Comparison of ENCODE assay signal across 8 cellular contexts in genomic region chr1:154272217-154272998, GRCh38. TPM values are rescaled to one million over a fixed set of nuclear protein-coding genes. Genes with fewer than 3 reads are reported as not detected.
DNase-seq lines count a peak whose midpoint lies in the region; ATAC-seq lines count a peak whose summit lies in the region.

TSS of gene HAX1 (plus strand) at chr1:154272629. CDS start at chr1:154272724, 95 bp downstream.

- no peaks in the 10 kb centered on the region for H3K27me3 Mint-ChIP-seq in activated T-helper 17 cell treated with anti-CD3 and anti-CD28 coated beads, Interleukin-2, amount 50 U/mL, for 72 hours
- H3K27me3 Mint-ChIP-seq in natural killer cell treated with Interleukin-12 subunit alpha and Interleukin-12 subunit beta and Interleukin-15 and Interleukin-18, amount 100 ng/mL, for 72 hours = no peaks in the 10 kb centered on the region
- H3K27me3 Mint-ChIP-seq in stimulated activated naive CD8-positive, alpha-beta T cell treated with anti-CD3 and anti-CD28 coated beads, Interleukin-15, Interleukin-2, amounts not matched to agents 100 ng/mL and 50 ng/mL, for 24 hours = no peaks in the 10 kb centered on the region

- H3F3A ChIP-seq in GM23248 (ENCODE audit: insufficient read depth) = peaks cover 19% of the 10 kb centered on the region

- no peaks in the 10 kb centered on the region for H3K9me3 Mint-ChIP-seq in activated T-helper 17 cell treated with anti-CD3 and anti-CD28 coated beads, Interleukin-2, amount 50 U/mL, for 72 hours
- no peaks in the 10 kb centered on the region for H3K9me3 Mint-ChIP-seq in natural killer cell treated with Interleukin-12 subunit alpha and Interleukin-12 subunit beta and Interleukin-15 and Interleukin-18, amount 100 ng/mL, for 72 hours
- no peaks in the 10 kb centered on the region for H3K9me3 Mint-ChIP-seq in stimulated activated naive CD8-positive, alpha-beta T cell treated with anti-CD3 and anti-CD28 coated beads, Interleukin-15, Interleukin-2, amounts not matched to agents 100 ng/mL and 50 ng/mL, for 24 hours

- peak within 1 kb of the TSS; percentile 98 for H3K4me3 Mint-ChIP-seq in activated T-helper 17 cell treated with anti-CD3 and anti-CD28 coated beads, Interleukin-2, amount 50 U/mL, for 72 hours
- peak within 1 kb of the TSS; percentile 98 for H3K4me3 Mint-ChIP-seq in natural killer cell treated with Interleukin-12 subunit alpha and Interleukin-12 subunit beta and Interleukin-15 and Interleukin-18, amount 100 ng/mL, for 72 hours
- peak within 1 kb of the TSS; percentile 97 for H3K4me3 Mint-ChIP-seq in stimulated activated naive CD8-positive, alpha-beta T cell treated with anti-CD3 and anti-CD28 coated beads, Interleukin-15, Interleukin-2, amounts not matched to agents 100 ng/mL and 50 ng/mL, for 24 hours

- H3K9ac ChIP-seq in GM23248 = peak within 1 kb of the TSS; percentile 93

- peaks cover 14% of the 10 kb centered on the region; the same call in 1 of the 2 replicates for H3K36me3 ChIP-seq in GM23248 (ENCODE audit: low read depth)

- peak; percentile 94 for ATAC-seq in activated T-helper 17 cell treated with anti-CD3 and anti-CD28 coated beads, Interleukin-2, amount 50 U/mL, for 72 hours (replicated peaks)
- peak; percentile 96 to 97 for ATAC-seq in natural killer cell treated with Interleukin-12 subunit alpha and Interleukin-12 subunit beta and Interleukin-15 and Interleukin-18, amount 100 ng/mL, for 72 hours

- peaks cover 88% of the 10 kb centered on the region for H3K36me3 Mint-ChIP-seq in activated T-helper 17 cell treated with anti-CD3 and anti-CD28 coated beads, Interleukin-2, amount 50 U/mL, for 72 hours (ENCODE audit: low read depth)
- H3K36me3 Mint-ChIP-seq in natural killer cell treated with Interleukin-12 subunit alpha and Interleukin-12 subunit beta and Interleukin-15 and Interleukin-18, amount 100 ng/mL, for 72 hours = peaks cover 18% of the 10 kb centered on the region
- peaks cover 60% of the 10 kb centered on the region for H3K36me3 Mint-ChIP-seq in stimulated activated naive CD8-positive, alpha-beta T cell treated with anti-CD3 and anti-CD28 coated beads, Interleukin-15, Interleukin-2, amounts not matched to agents 100 ng/mL and 50 ng/mL, for 24 hours (ENCODE audit: low read depth)

- H3K27me3 ChIP-seq in GM23248 (replicated peaks; ENCODE audit: insufficient read depth) = no peaks in the 10 kb centered on the region

- no peaks in the 10 kb centered on the region for H3K9me3 ChIP-seq in GM23248 (ENCODE audit: low read depth)

- peak; percentile 97 for DNase-seq in EH (ENCODE audit: low read depth)
- DNase-seq in GM23248 = peak; percentile 96
- peak; percentile 96 for DNase-seq in LHCN-M2 (ENCODE audit: low read depth)
- DNase-seq in RPMI8226 = peak; percentile 99
- DNase-seq in fibroblast of peridontal ligament (ENCODE audit: extremely low read depth) = peak; percentile 97
- peak; percentile 95 for DNase-seq in natural killer cell treated with Interleukin-12 subunit alpha and Interleukin-12 subunit beta and Interleukin-15 and Interleukin-18, amount 100 ng/mL, for 72 hours (ENCODE audit: low spot score)

- no peaks in the 10 kb centered on the region for H3K9me2 ChIP-seq in GM23248 (ENCODE audit: insufficient read depth)

- H3K79me2 ChIP-seq in GM23248 (ENCODE audit: insufficient read depth) = peaks cover 22% of the 10 kb centered on the region

- no peaks in the 10 kb centered on the region for H4K20me1 ChIP-seq in GM23248 (ENCODE audit: insufficient read depth)

- H2AFZ ChIP-seq in GM23248 = peak within 1 kb of the TSS; percentile 91

- 1% methylated on average over 47 of the region's 47 CpGs for WGBS in GM23248 (ENCODE audit: low coverage in 1 of 2, low lambda C conversion rate in 2 of 2, missing lambda C conversion rate in 2 of 2), 2 experiments

- H3K27ac ChIP-seq in GM23248 = peak within 1 kb of the TSS; percentile 69

- peak within 1 kb of the TSS; percentile 92 for H3K4me2 ChIP-seq in GM23248 (ENCODE audit: unreplicated experiment)

- peaks cover 22% of the 10 kb centered on the region for H3K4me1 Mint-ChIP-seq in activated T-helper 17 cell treated with anti-CD3 and anti-CD28 coated beads, Interleukin-2, amount 50 U/mL, for 72 hours
- H3K4me1 Mint-ChIP-seq in natural killer cell treated with Interleukin-12 subunit alpha and Interleukin-12 subunit beta and Interleukin-15 and Interleukin-18, amount 100 ng/mL, for 72 hours (ENCODE audit: low read depth in 2 of 2) = peaks cover 30 to 46% of the 10 kb centered on the region in 2 donors
- peaks cover 51% of the 10 kb centered on the region for H3K4me1 Mint-ChIP-seq in stimulated activated naive CD8-positive, alpha-beta T cell treated with anti-CD3 and anti-CD28 coated beads, Interleukin-15, Interleukin-2, amounts not matched to agents 100 ng/mL and 50 ng/mL, for 24 hours (ENCODE audit: low read depth)

- peak within 1 kb of the TSS; percentile 99 for H3K27ac Mint-ChIP-seq in activated T-helper 17 cell treated with anti-CD3 and anti-CD28 coated beads, Interleukin-2, amount 50 U/mL, for 72 hours
- peak within 1 kb of the TSS; percentile 100 for H3K27ac Mint-ChIP-seq in natural killer cell treated with Interleukin-12 subunit alpha and Interleukin-12 subunit beta and Interleukin-15 and Interleukin-18, amount 100 ng/mL, for 72 hours
- peak within 1 kb of the TSS; percentile 99 for H3K27ac Mint-ChIP-seq in stimulated activated naive CD8-positive, alpha-beta T cell treated with anti-CD3 and anti-CD28 coated beads, Interleukin-15, Interleukin-2, amounts not matched to agents 100 ng/mL and 50 ng/mL, for 24 hours

- peak within 1 kb of the TSS; percentile 88 for H3K4me3 ChIP-seq in GM23248

- in situ Hi-C loops in GM23248 (cut with MboI) = no loop called here

- H3K4me1 ChIP-seq in GM23248 (ENCODE audit: insufficient read depth) = peaks cover 8% of the 10 kb centered on the region

RNA-seq across cellular contexts. Expression of gene HAX1, which starts in this region (rescaled TPM):
- total RNA-seq in GM23248 (2014; rRNA removed; shearing (Covaris generic)) = 142 and 169 TPM in 2 replicates
- 172 and 178 TPM in 2 replicates for polyA plus RNA-seq in GM23248 (2016; fragmentation: Nextera tagmentation; extraction: Ambion mirVana)
- 111 and 116 TPM in 2 replicates for total RNA-seq in LHCN-M2 (2014; rRNA removed)
- polyA plus RNA-seq in LHCN-M2 (2012) = 133 TPM
- total RNA-seq in activated T-helper 17 cell treated with anti-CD3 and anti-CD28 coated beads, Interleukin-2, amount 50 U/mL, for 72 hours = 100 to 1,000 TPM; 127 to 132 TPM
- total RNA-seq in natural killer cell treated with Interleukin-12 subunit alpha and Interleukin-12 subunit beta and Interleukin-15 and Interleukin-18, amount 100 ng/mL, for 72 hours = 100 to 1,000 TPM; 131 to 136 TPM

Comparison
In these comparisons a context has a peak if more than half of its experiments do, and no peak if none do; other contexts are left out.
1. Peak in every context shown above with its lines: DNase-seq, ATAC-seq, H3K4me3 ChIP-seq and H3K27ac ChIP-seq.